ENCODE assay signal across 30 cellular contexts in the genomic region with DNA sequence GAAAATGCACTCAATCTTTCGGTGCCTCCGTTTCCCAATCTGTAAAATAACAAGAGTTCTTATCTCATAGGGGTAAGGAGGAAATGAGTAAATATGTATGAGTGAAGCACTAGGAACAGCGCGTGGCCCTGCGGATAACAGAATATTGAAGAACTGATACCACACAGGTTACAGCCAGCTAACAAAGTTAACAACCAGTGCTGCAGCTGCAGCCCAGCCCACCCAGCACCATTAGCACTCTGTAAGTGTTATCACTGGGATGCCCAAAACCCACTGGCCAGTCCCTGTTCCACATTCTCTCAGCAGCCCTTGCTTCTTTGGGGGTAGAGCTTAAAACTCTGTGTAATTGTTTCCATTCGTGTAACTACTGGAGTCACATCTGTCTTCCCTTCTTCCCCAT.
DNase-seq lines count a peak whose midpoint lies in the region; ATAC-seq, FAIRE-seq and TF ChIP-seq lines count a peak whose summit lies in the region.
"Had no signal": no experiment of that assay in that cellular context is flagged by ENCODE, and none has a peak within 500 bp of the region (broad histone marks: within the 10 kb centered on the region; RNA-seq: fewer than 3 reads in every experiment).

No MANE protein-coding gene starts in this region.

- intact Hi-C loops in left lung (cut with DNase I) = no loop called here

- no peak for ATAC-seq in SK-N-SH treated with all-trans-retinoic acid at 6 μM for 48 hours
- ATAC-seq in stimulated activated naive B cell treated with anti-CD40 and anti-IgM and Interleukin-4, amounts not matched to agents 10 μg/mL and 1 μg/mL and 100 μg/mL, for 72 hours (replicated peaks) = peak; percentile 37 to 50
- no peak for ATAC-seq in left lung
- ATAC-seq: activated CD8-positive, alpha-beta memory T cell treated with anti-CD3 and anti-CD28 coated beads, Interleukin-2, amount 10 ng/mL, durations not matched to agents 7 days and 5 days; HepG2; naive thymus-derived CD8-positive, alpha-beta T cell; WTC11 had no signal

- POLR2A ChIA-PET in SK-N-SH (lab: Yijun Ruan, JAX) = no interaction called here

- dilution Hi-C loops in keratinocyte (cut with MboI; ENCODE audit: extremely low pct_ligation_motif_present, low sequenced_read_pairs) = no loop called here

- H3K4me1 Mint-ChIP-seq in stimulated activated naive B cell treated with anti-CD40 and anti-IgM and Interleukin-4, amounts not matched to agents 10 μg/mL and 1 μg/mL and 100 μg/mL, for 72 hours = peaks cover 10 to 15% of the 10 kb centered on the region in 2 donors
- H3K4me1 Mint-ChIP-seq: activated CD8-positive, alpha-beta memory T cell treated with anti-CD3 and anti-CD28 coated beads, Interleukin-2, amount 10 ng/mL, durations not matched to agents 7 days and 5 days; CD8-positive, alpha-beta memory T cell had no signal

- no peaks in the 10 kb centered on the region for H3K36me3 ChIP-seq in SK-N-SH (replicated peaks in 1 of 2; ENCODE audit: control insufficient read depth in 1 of 2, insufficient read depth in 2 of 2, low read length in 1 of 2)
- no peaks in the 10 kb centered on the region for H3K36me3 ChIP-seq in OCI-LY3 (replicated peaks; ENCODE audit: low read depth, low read length)
- no peaks in the 10 kb centered on the region for H3K36me3 ChIP-seq in keratinocyte (ENCODE audit: control insufficient read depth in 2 of 2, extremely low read depth in 1 of 2, insufficient read depth in 2 of 2, low read length in 2 of 2)
- no peaks in the 10 kb centered on the region for H3K36me3 ChIP-seq in left lung
- H3K36me3 ChIP-seq: esophagus muscularis mucosa, HAP-1, thoracic aorta, uterus had no signal

- H3K4me2 ChIP-seq in SK-N-SH = 0 out of 2 replicates have a peak overlapping the region, but pooled peaks have one; percentile 6
- H3K4me2 ChIP-seq in OCI-LY3 (ENCODE audit: low read length) = peak overlapping the region; percentile 93
- peak overlapping the region; percentile 60 for H3K4me2 ChIP-seq in keratinocyte (ENCODE audit: control insufficient read depth, extremely low read depth, insufficient read depth, low read depth, low read length)
- H3K4me2 ChIP-seq: hepatocyte had no signal

- CTCF ChIA-PET in SK-N-SH (lab: Yijun Ruan, JAX) = interaction anchor here (0.9 to 3.7 kb wide), 10 partner anchors 10 to 114 kb away, joined by 3 to 22 read pairs (median 5); no protein-coding TSS in a partner anchor

- H3K9me1 ChIP-seq in keratinocyte (ENCODE audit: control insufficient read depth, extremely low read depth, insufficient read depth, low read length) = peaks cover 3% of the 10 kb centered on the region

- no peaks in the 10 kb centered on the region for H4K20me1 ChIP-seq in SK-N-SH (ENCODE audit: insufficient read depth)
- no peaks in the 10 kb centered on the region for H4K20me1 ChIP-seq in OCI-LY3 (ENCODE audit: insufficient read depth, low read length)
- H4K20me1 ChIP-seq in keratinocyte (ENCODE audit: control insufficient read depth, extremely low read depth, insufficient read depth, low read length) = no peaks in the 10 kb centered on the region

- peak overlapping the region; percentile 62 for H3K27ac Mint-ChIP-seq in stimulated activated naive B cell treated with anti-CD40 and anti-IgM and Interleukin-4, amounts not matched to agents 10 μg/mL and 1 μg/mL and 100 μg/mL, for 72 hours
- H3K27ac Mint-ChIP-seq: activated CD8-positive, alpha-beta memory T cell treated with anti-CD3 and anti-CD28 coated beads, Interleukin-2, amount 10 ng/mL, durations not matched to agents 7 days and 5 days; CD8-positive, alpha-beta memory T cell; naive thymus-derived CD8-positive, alpha-beta T cell; WTC11 had no signal

- DNase-seq in SK-N-SH (no peak), keratinocyte (ENCODE audit: low read depth, low spot score) (no peak), kidney tubule cell (ENCODE audit: low spot score) (no peak), left lung (no peak)
- no peak for DNase-seq in stimulated activated naive B cell treated with anti-CD40 and anti-IgM and Interleukin-4, amounts not matched to agents 10 μg/mL and 1 μg/mL and 100 μg/mL, for 72 hours
- DNase-seq in activated CD8-positive, alpha-beta memory T cell treated with anti-CD3 and anti-CD28 coated beads for 24 hours = no peak
- DNase-seq: 8988T; activated CD4-positive, alpha-beta T cell treated with anti-CD3 and anti-CD28 coated beads, Interleukin-2, amount 50 U/mL, for 1 hour; activated CD8-positive, alpha-beta memory T cell treated with anti-CD3 and anti-CD28 coated beads, Interleukin-2, amount 10 ng/mL, durations not matched to agents 7 days and 5 days; activated naive CD4-positive, alpha-beta T cell; CD8-positive, alpha-beta memory T cell; naive thymus-derived CD8-positive, alpha-beta T cell; NCI-H146; NCI-H446; NCI-H774; occipital lobe; stimulated activated naive CD4-positive, alpha-beta T cell treated with Interleukin-2 at 50 U/mL for 16 hours; uterus had no signal

- H3K9me2 ChIP-seq in SK-N-SH = no peaks in the 10 kb centered on the region

- H3K36me3 Mint-ChIP-seq in stimulated activated naive B cell treated with anti-CD40 and anti-IgM and Interleukin-4, amounts not matched to agents 10 μg/mL and 1 μg/mL and 100 μg/mL, for 72 hours = no peaks in the 10 kb centered on the region
- H3K36me3 Mint-ChIP-seq: activated CD8-positive, alpha-beta memory T cell treated with anti-CD3 and anti-CD28 coated beads, Interleukin-2, amount 10 ng/mL, durations not matched to agents 7 days and 5 days; CD8-positive, alpha-beta memory T cell; naive thymus-derived CD8-positive, alpha-beta T cell; WTC11 had no signal

- H3K79me2 ChIP-seq in SK-N-SH (ENCODE audit: insufficient read depth) (no peaks in the 10 kb centered on the region), OCI-LY3 (ENCODE audit: low read length) (no peaks in the 10 kb centered on the region), keratinocyte (ENCODE audit: control insufficient read depth, insufficient read depth, low read length) (no peaks in the 10 kb centered on the region)
- H3K79me2 ChIP-seq: hepatocyte had no signal

- no peak for TF ChIP-seq RAD21 in SK-N-SH (IDR thresholded peaks at IDR 0.05; ENCODE audit: low read length)

- H2AFZ ChIP-seq in SK-N-SH (ENCODE audit: low read depth) (no peak overlapping the region), OCI-LY3 (ENCODE audit: low read depth, low read length) (no peak overlapping the region), keratinocyte (ENCODE audit: control insufficient read depth, low read length) (no peak overlapping the region)
- H2AFZ ChIP-seq: hepatocyte had no signal

- H3K9me3 Mint-ChIP-seq in stimulated activated naive B cell treated with anti-CD40 and anti-IgM and Interleukin-4, amounts not matched to agents 10 μg/mL and 1 μg/mL and 100 μg/mL, for 72 hours = peaks cover 0 to 3% of the 10 kb centered on the region in 2 donors
- H3K9me3 Mint-ChIP-seq: CD8-positive, alpha-beta memory T cell; WTC11 had no signal

- H3K9ac ChIP-seq in SK-N-SH (no peak overlapping the region), OCI-LY3 (ENCODE audit: low read length) (peak overlapping the region; percentile 75), keratinocyte (ENCODE audit: control insufficient read depth, extremely low read depth, insufficient read depth, low read length) (no peak overlapping the region)

- H3K27me3 Mint-ChIP-seq in stimulated activated naive B cell treated with anti-CD40 and anti-IgM and Interleukin-4, amounts not matched to agents 10 μg/mL and 1 μg/mL and 100 μg/mL, for 72 hours = peaks cover 52 to 56% of the 10 kb centered on the region in 2 donors

- 86% methylated on average over 6 of the region's 6 CpGs for WGBS in SK-N-SH (ENCODE audit: low lambda C conversion rate)

- H3K4me3 Mint-ChIP-seq in stimulated activated naive B cell treated with anti-CD40 and anti-IgM and Interleukin-4, amounts not matched to agents 10 μg/mL and 1 μg/mL and 100 μg/mL, for 72 hours = no peak overlapping the region
- H3K4me3 Mint-ChIP-seq: activated CD8-positive, alpha-beta memory T cell treated with anti-CD3 and anti-CD28 coated beads, Interleukin-2, amount 10 ng/mL, durations not matched to agents 7 days and 5 days; CD8-positive, alpha-beta memory T cell; naive thymus-derived CD8-positive, alpha-beta T cell; WTC11 had no signal

- no peak for FAIRE-seq in keratinocyte (lab: Jason Lieb, UNC)
- FAIRE-seq: endometrium, frontal cortex, HepG2 had no signal

- H3K9me3 ChIP-seq in SK-N-SH = no peaks in the 10 kb centered on the region
- no peaks in the 10 kb centered on the region for H3K9me3 ChIP-seq in OCI-LY3 (ENCODE audit: insufficient read depth, low read length)
- H3K9me3 ChIP-seq in keratinocyte (ENCODE audit: control insufficient read depth, low read depth, low read length) = no peaks in the 10 kb centered on the region
- H3K9me3 ChIP-seq in left lung = no peaks in the 10 kb centered on the region
- H3K9me3 ChIP-seq: esophagus muscularis mucosa, HAP-1, thoracic aorta, uterus had no signal

- H3K27me3 ChIP-seq in SK-N-SH (ENCODE audit: insufficient read depth) (no peaks in the 10 kb centered on the region; the same call in 1 of the 2 replicates), OCI-LY3 (ENCODE audit: low read depth, low read length) (no peaks in the 10 kb centered on the region), keratinocyte (ENCODE audit: control insufficient read depth, extremely low read depth, insufficient read depth, low read length) (peaks cover 16% of the 10 kb centered on the region), left lung (peaks cover 0 to 46% of the 10 kb centered on the region in 2 donors)
- H3K27me3 ChIP-seq: dorsolateral prefrontal cortex, uterus had no signal

- H3K27ac ChIP-seq in SK-N-SH (ENCODE audit: low read depth in 2 of 2, low read length in 1 of 2) = no peak overlapping the region
- H3K27ac ChIP-seq in OCI-LY3 (ENCODE audit: low read length) = peak overlapping the region; percentile 98
- H3K27ac ChIP-seq in keratinocyte (ENCODE audit: control insufficient read depth, insufficient read depth, low read length) = no peak overlapping the region
- H3K27ac ChIP-seq in left lung = no peak overlapping the region
- H3K27ac ChIP-seq: esophagus muscularis mucosa, hepatocyte, thoracic aorta, uterus had no signal

- H3K4me3 ChIP-seq in SK-N-SH (ENCODE audit: low read depth in 2 of 2, low read length in 1 of 2) (no peak overlapping the region), OCI-LY3 (ENCODE audit: low read length) (peak overlapping the region; percentile 71), keratinocyte (ENCODE audit: control insufficient read depth in 2 of 3, extremely low read depth in 1 of 3, insufficient read depth in 2 of 3, low read depth in 1 of 3, low read length in 3 of 3) (no peak overlapping the region), left lung (no peak overlapping the region)
- H3K4me3 ChIP-seq: dorsolateral prefrontal cortex, esophagus muscularis mucosa, HAP-1, hepatocyte, lung, thoracic aorta, uterus had no signal

- peaks cover 6% of the 10 kb centered on the region for H3F3A ChIP-seq in SK-N-SH (replicated peaks; ENCODE audit: insufficient read depth)

- TF ChIP-seq CTCF in SK-N-SH (IDR thresholded peaks at IDR 0.05) (no peak), OCI-LY3 (IDR thresholded peaks at IDR 0.05; ENCODE audit: low read depth, low read length) (no peak), keratinocyte (optimal IDR thresholded peaks at IDR 0.05 in 1 of 3, IDR thresholded peaks at IDR 0.05 in 1 of 3, conservative IDR thresholded peaks at IDR 0.05 in 1 of 3; ENCODE audit: extremely low read depth in 1 of 3, insufficient read depth in 2 of 3, low read length in 3 of 3) (no peak), left lung (IDR thresholded peaks at IDR 0.05) (no peak)

- no peak for TF ChIP-seq EP300 in SK-N-SH (IDR thresholded peaks at IDR 0.05; ENCODE audit: borderline replicate concordance in 1 of 2, low read depth in 1 of 2, low read length in 1 of 2)

- H3K4me1 ChIP-seq in SK-N-SH (ENCODE audit: control insufficient read depth in 1 of 2, insufficient read depth in 2 of 2, low read depth in 1 of 2, low read length in 1 of 2) (peaks cover 0 to 4% of the 10 kb centered on the region in 2 experiments; a peak in 1 of 4 replicates), OCI-LY3 (ENCODE audit: low read length) (peaks cover 60% of the 10 kb centered on the region), keratinocyte (ENCODE audit: control insufficient read depth, extremely low read depth, insufficient read depth, low read length) (peaks cover 28% of the 10 kb centered on the region), left lung (no peaks in the 10 kb centered on the region)
- H3K4me1 ChIP-seq: esophagus muscularis mucosa, HAP-1, uterus had no signal

Comparison
In these comparisons a context has a peak if more than half of its experiments do, and no peak if none do; other contexts are left out.
1. H3K4me2 ChIP-seq: peak in every context shown above with its lines; median percentile 93 in OCI-LY3; 60 in keratinocyte; 6 in SK-N-SH.
2. ATAC-seq: peak in stimulated activated naive B cell treated with anti-CD40 and anti-IgM and Interleukin-4, amounts not matched to agents 10 μg/mL and 1 μg/mL and 100 μg/mL, for 72 hours (2 of 2); none in SK-N-SH treated with all-trans-retinoic acid at 6 μM for 48 hours (single experiment) and left lung (single experiment).